ENCODE assay signal across 18 cellular contexts in genomic region chr3:123871946-123872345, GRCh38. TPM values are rescaled to one million over a fixed set of nuclear protein-coding genes. Genes with fewer than 3 reads are reported as not detected.
DNase-seq lines count a peak whose midpoint lies in the region; FAIRE-seq and TF ChIP-seq lines count a peak whose summit lies in the region.
"Had no signal": no experiment of that assay in that cellular context is flagged by ENCODE, and none has a peak within 500 bp of the region (broad histone marks: within the 10 kb centered on the region; RNA-seq: fewer than 3 reads in every experiment).

No MANE protein-coding gene starts in this region.

- DNase-seq in HAP-1 (ENCODE audit: low spot score in 2 of 2) (peak; percentile 81 to 97), NCI-H2107 (lab: John Stamatoyannopoulos, UW) (peak; percentile 67), astrocyte (ENCODE audit: low read depth) (peak; percentile 80), mesenchymal stem cell (peak; percentile 45), T1000 (lab: John Stamatoyannopoulos, UW) (no peak), HuH-7 (ENCODE audit: low spot score) (no peak), head of caudate nucleus (no peak)
- no peak for DNase-seq in stimulated activated CD4-positive, alpha-beta T cell treated with anti-CD3 and anti-CD28 coated beads, Interleukin-1b, Interleukin-23, amount 100 ng/mL, for 48 hours
- DNase-seq: activated CD8-positive, alpha-beta T cell treated with anti-CD3 and anti-CD28 coated beads for 36 hours; activated effector memory CD4-positive, alpha-beta T cell treated with anti-CD3 and anti-CD28 coated beads, Interleukin-2, amount 50 U/mL, for 16 hours; endodermal cell; NCI-H526 had no signal

- H3K4me3 ChIP-seq in HAP-1: no peak overlapping the region
- H3K4me3 ChIP-seq in astrocyte (ENCODE audit: insufficient read depth, low read depth, low read length): no peak overlapping the region
- no peak overlapping the region for H3K4me3 ChIP-seq in mesenchymal stem cell (ENCODE audit: insufficient read depth in 1 of 2, low read depth in 1 of 2, low read length in 2 of 2)
- H3K4me3 ChIP-seq: BLaER1 treated with 17β-estradiol and CSF1 and Interleukin-3, amounts not matched to agents 10 nM and 100 nM; cardiac muscle cell; hepatocyte had no signal

- in situ Hi-C loops in HAP-1 (cut with MboI; ENCODE audit: low sequenced_read_pairs): no loop called here

- FAIRE-seq in astrocyte (lab: Jason Lieb, UNC): no peak
- FAIRE-seq: G401.6 had no signal

- H3K27me3 ChIP-seq in HAP-1 (ENCODE audit: low read depth) (no peaks in the 10 kb centered on the region), astrocyte (ENCODE audit: insufficient read depth, low read length) (no peaks in the 10 kb centered on the region), mesenchymal stem cell (ENCODE audit: control insufficient read depth in 1 of 2, insufficient read depth in 1 of 2, low read length in 2 of 2) (no peaks in the 10 kb centered on the region)
- H3K27me3 ChIP-seq: BLaER1 treated with 17β-estradiol and CSF1 and Interleukin-3, amounts not matched to agents 10 nM and 100 nM; cardiac muscle cell; hepatocyte had no signal

- H3K9me3 Mint-ChIP-seq in astrocyte (ENCODE audit: unreplicated experiment): peaks cover 3% of the 10 kb centered on the region
- H3K9me3 Mint-ChIP-seq: nephron; stimulated activated naive CD8-positive, alpha-beta T cell treated with anti-CD3 and anti-CD28 coated beads, Interleukin-15, Interleukin-2, amounts not matched to agents 100 ng/mL and 50 ng/mL, for 24 hours had no signal

- H4K8ac ChIP-seq in mesenchymal stem cell (ENCODE audit: low read length): no peak overlapping the region

- H2BK5ac ChIP-seq in mesenchymal stem cell (ENCODE audit: low read depth, low read length, poor library complexity, severe bottlenecking): no peak overlapping the region

- WGBS in mesenchymal stem cell: no CpG with 5 or more reads among the region's 1 CpG

- no peak overlapping the region for H2AFZ ChIP-seq in astrocyte (ENCODE audit: low read depth, low read length)
- no peak overlapping the region for H2AFZ ChIP-seq in mesenchymal stem cell (ENCODE audit: low read depth, low read length)
- H2AFZ ChIP-seq: hepatocyte had no signal

- H3K4me1 ChIP-seq in HAP-1 (peaks cover 30% of the 10 kb centered on the region), astrocyte (ENCODE audit: insufficient read depth, low read length) (peaks cover 19% of the 10 kb centered on the region), mesenchymal stem cell (ENCODE audit: control insufficient read depth, insufficient read depth, low read depth, low read length) (peaks cover 12% of the 10 kb centered on the region)

- peaks cover 22% of the 10 kb centered on the region for H3K36me3 Mint-ChIP-seq in astrocyte (ENCODE audit: low read depth, unreplicated experiment)

- H3K27ac Mint-ChIP-seq in astrocyte (ENCODE audit: unreplicated experiment): no peak overlapping the region
- H3K27ac Mint-ChIP-seq: activated CD8-positive, alpha-beta T cell treated with anti-CD3 and anti-CD28 coated beads for 36 hours; endodermal cell; stimulated activated naive CD8-positive, alpha-beta T cell treated with anti-CD3 and anti-CD28 coated beads, Interleukin-15, Interleukin-2, amounts not matched to agents 100 ng/mL and 50 ng/mL, for 24 hours had no signal

- no peaks in the 10 kb centered on the region for H4K20me1 ChIP-seq in astrocyte (ENCODE audit: insufficient read depth, low read length)
- H4K20me1 ChIP-seq: BLaER1 treated with 17β-estradiol and CSF1 and Interleukin-3, amounts not matched to agents 10 nM and 100 nM had no signal

- no peak overlapping the region for H2BK12ac ChIP-seq in mesenchymal stem cell (ENCODE audit: low read length in 2 of 2)

- H3K9ac ChIP-seq in astrocyte (ENCODE audit: low read length) (no peak overlapping the region), mesenchymal stem cell (ENCODE audit: low read length) (no peak overlapping the region)
- H3K9ac ChIP-seq: BLaER1 treated with 17β-estradiol and CSF1 and Interleukin-3, amounts not matched to agents 10 nM and 100 nM had no signal

- intact Hi-C loops in head of caudate nucleus (cut with DNase I): no loop called here

- H2AK5ac ChIP-seq in mesenchymal stem cell (ENCODE audit: low read length, severe bottlenecking): no peak overlapping the region

- H3K79me1 ChIP-seq in mesenchymal stem cell (replicated peaks; ENCODE audit: low read length, poor library complexity, severe bottlenecking): no peaks in the 10 kb centered on the region

- H3K9me3 ChIP-seq in HAP-1: no peaks in the 10 kb centered on the region
- no peaks in the 10 kb centered on the region for H3K9me3 ChIP-seq in astrocyte (ENCODE audit: insufficient read depth, low read depth, low read length)
- no peaks in the 10 kb centered on the region for H3K9me3 ChIP-seq in mesenchymal stem cell (ENCODE audit: control insufficient read depth, low read length)

- H3K36me3 ChIP-seq in HAP-1 (replicated peaks) (no peaks in the 10 kb centered on the region), astrocyte (ENCODE audit: insufficient read depth, low read length) (peaks cover 2% of the 10 kb centered on the region), mesenchymal stem cell (ENCODE audit: control insufficient read depth in 1 of 2, insufficient read depth in 2 of 2, low read depth in 1 of 2, low read length in 2 of 2) (peaks cover under 1 to 12% of the 10 kb centered on the region in 2 experiments)
- H3K36me3 ChIP-seq: cardiac muscle cell had no signal

- H2BK15ac ChIP-seq in mesenchymal stem cell (ENCODE audit: low read depth, poor library complexity, severe bottlenecking): no peak overlapping the region

- no peak overlapping the region for H3K23ac ChIP-seq in mesenchymal stem cell (ENCODE audit: low read length in 2 of 2)

- H2BK120ac ChIP-seq in mesenchymal stem cell (ENCODE audit: low read depth, low read length): no peak overlapping the region

- peaks cover 13% of the 10 kb centered on the region for H3K4me1 Mint-ChIP-seq in astrocyte (ENCODE audit: low read depth, unreplicated experiment)
- H3K4me1 Mint-ChIP-seq: nephron had no signal

- H3K4me3 Mint-ChIP-seq in astrocyte (ENCODE audit: unreplicated experiment): no peak overlapping the region
- H3K4me3 Mint-ChIP-seq: activated CD8-positive, alpha-beta T cell treated with anti-CD3 and anti-CD28 coated beads for 36 hours; endodermal cell; nephron; stimulated activated naive CD8-positive, alpha-beta T cell treated with anti-CD3 and anti-CD28 coated beads, Interleukin-15, Interleukin-2, amounts not matched to agents 100 ng/mL and 50 ng/mL, for 24 hours had no signal

- no peak overlapping the region for H3K14ac ChIP-seq in mesenchymal stem cell (ENCODE audit: low read length in 2 of 2)

- H3K4me2 ChIP-seq in astrocyte (ENCODE audit: low read length) (peak overlapping the region; percentile 4), mesenchymal stem cell (ENCODE audit: low read length, poor library complexity, severe bottlenecking) (no peak overlapping the region)
- H3K4me2 ChIP-seq: BLaER1 treated with 17β-estradiol and CSF1 and Interleukin-3, amounts not matched to agents 10 nM and 100 nM; hepatocyte had no signal

- peaks cover under 1% of the 10 kb centered on the region for H3K27me3 Mint-ChIP-seq in astrocyte (ENCODE audit: low read depth, unreplicated experiment)
- H3K27me3 Mint-ChIP-seq: stimulated activated naive CD8-positive, alpha-beta T cell treated with anti-CD3 and anti-CD28 coated beads, Interleukin-15, Interleukin-2, amounts not matched to agents 100 ng/mL and 50 ng/mL, for 24 hours had no signal

- H3K27ac ChIP-seq in astrocyte (ENCODE audit: low read depth, low read length) (peak overlapping the region; percentile 8), mesenchymal stem cell (ENCODE audit: low read length, poor library complexity, severe bottlenecking) (peak overlapping the region; percentile 89)
- H3K27ac ChIP-seq: BLaER1 treated with 17β-estradiol and CSF1 and Interleukin-3, amounts not matched to agents 10 nM and 100 nM; cardiac muscle cell; hepatocyte had no signal

- TF ChIP-seq CTCF in astrocyte (IDR thresholded peaks at IDR 0.05; ENCODE audit: insufficient read depth, low read depth, low read length): no peak

- peaks cover 89% of the 10 kb centered on the region for H3K79me2 ChIP-seq in astrocyte (ENCODE audit: insufficient read depth, low read length)
- H3K79me2 ChIP-seq: hepatocyte had no signal

- H3K18ac ChIP-seq in mesenchymal stem cell (ENCODE audit: low read depth in 1 of 2, low read length in 2 of 2): no peak overlapping the region

- no peak overlapping the region for H4K91ac ChIP-seq in mesenchymal stem cell (ENCODE audit: low read length)

- H3K4ac ChIP-seq in mesenchymal stem cell (ENCODE audit: low read depth in 1 of 2, low read length in 2 of 2): no peak overlapping the region

RNA-seq across cellular contexts. Expression of gene MYLK, which starts 12.2 kb away (rescaled TPM):
- total RNA-seq in astrocyte: 50.5 and 53.6 TPM in 2 replicates
- 138 TPM for polyA plus RNA-seq in mesenchymal stem cell (2013, experiment 1 of 2)
- polyA plus RNA-seq in mesenchymal stem cell (2013, experiment 2 of 2): 135 TPM

Comparison
In these comparisons a context has a peak if more than half of its experiments do, and no peak if none do; other contexts are left out.
1. DNase-seq: peak in HAP-1 (2 of 2), NCI-H2107 (single experiment), astrocyte (single experiment) and mesenchymal stem cell (single experiment); none in stimulated activated CD4-positive, alpha-beta T cell treated with anti-CD3 and anti-CD28 coated beads, Interleukin-1b, Interleukin-23, amount 100 ng/mL, for 48 hours (single experiment), T1000 (single experiment), HuH-7 (single experiment) and head of caudate nucleus (0 of 42).